24 cellular contexts compared by ENCODE assay signal in genomic region chr15:70530035-70530499, GRCh38.
A peak's percentile ranks its signal among the peaks of the same experiment; 100 is the strongest.
DNase-seq lines count a peak whose midpoint lies in the region; ATAC-seq, FAIRE-seq and TF ChIP-seq lines count a peak whose summit lies in the region.
"Had no signal": no experiment of that assay in that cellular context is flagged by ENCODE, and none has a peak within 500 bp of the region (broad histone marks: within the 10 kb centered on the region; RNA-seq: fewer than 3 reads in every experiment).

No MANE protein-coding gene starts in this region.

- H4K20me1 ChIP-seq in neural progenitor cell (ENCODE audit: low read depth) = no peaks in the 10 kb centered on the region

- H3K27me3 ChIP-seq in neural progenitor cell = no peaks in the 10 kb centered on the region

- H3K9ac ChIP-seq in neural progenitor cell = no peak overlapping the region

- no peaks in the 10 kb centered on the region for H3F3A ChIP-seq in neural progenitor cell (ENCODE audit: low read depth)

- peak overlapping the region; percentile 1 for H3K27ac Mint-ChIP-seq in activated T-cell treated with anti-CD3 and anti-CD28 coated beads, Interleukin-2, amount 50 U/mL, for 24 hours
- no peak overlapping the region for H3K27ac Mint-ChIP-seq in activated T-cell treated with anti-CD3 and anti-CD28 coated beads, Interleukin-2, amount 50 U/mL, for 72 hours
- H3K27ac Mint-ChIP-seq in endothelial cell (ENCODE audit: unreplicated experiment) (no peak overlapping the region), neural progenitor cell (peak overlapping the region; percentile 28)

- FAIRE-seq in HTR-8/SVneo (lab: Jason Lieb, UNC) = peak; percentile 90
- FAIRE-seq: colon, endometrium, small intestine had no signal

- peaks cover 2% of the 10 kb centered on the region for H3K9me3 Mint-ChIP-seq in activated T-cell treated with anti-CD3 and anti-CD28 coated beads, Interleukin-2, amount 50 U/mL, for 24 hours
- H3K9me3 Mint-ChIP-seq in activated T-cell treated with anti-CD3 and anti-CD28 coated beads, Interleukin-2, amount 50 U/mL, for 72 hours = no peaks in the 10 kb centered on the region
- H3K9me3 Mint-ChIP-seq in endothelial cell (ENCODE audit: unreplicated experiment) (no peaks in the 10 kb centered on the region), neural progenitor cell (no peaks in the 10 kb centered on the region)

- H3K79me2 ChIP-seq in neural progenitor cell (ENCODE audit: low read depth) = no peaks in the 10 kb centered on the region

- no peak overlapping the region for H3K27ac ChIP-seq in neural progenitor cell
- H3K27ac ChIP-seq: HL-60, SK-N-MC had no signal

- no peak overlapping the region for H2AFZ ChIP-seq in neural progenitor cell (replicated peaks)

- no peak for ATAC-seq in activated T-cell treated with anti-CD3 and anti-CD28 coated beads, Interleukin-2, amount 50 U/mL, for 72 hours (replicated peaks in 1 of 2)
- no peak for ATAC-seq in HG03025 (IDR thresholded peaks at IDR 0.05; ENCODE audit: low FRiP score, unreplicated experiment)
- ATAC-seq: Panc1 had no signal

- H3K36me3 ChIP-seq in neural progenitor cell = no peaks in the 10 kb centered on the region
- H3K36me3 ChIP-seq: HAP-1 had no signal

- H3K36me3 Mint-ChIP-seq in activated T-cell treated with anti-CD3 and anti-CD28 coated beads, Interleukin-2, amount 50 U/mL, for 24 hours (ENCODE audit: low read depth) = no peaks in the 10 kb centered on the region
- H3K36me3 Mint-ChIP-seq in activated T-cell treated with anti-CD3 and anti-CD28 coated beads, Interleukin-2, amount 50 U/mL, for 72 hours (ENCODE audit: insufficient read depth in 2 of 2) = peaks cover 0 to 1% of the 10 kb centered on the region in 2 donors
- H3K36me3 Mint-ChIP-seq in endothelial cell (ENCODE audit: low read depth, unreplicated experiment) = peaks cover 4% of the 10 kb centered on the region
- H3K36me3 Mint-ChIP-seq in neural progenitor cell = no peaks in the 10 kb centered on the region

- no peaks in the 10 kb centered on the region for H3K27me3 Mint-ChIP-seq in activated T-cell treated with anti-CD3 and anti-CD28 coated beads, Interleukin-2, amount 50 U/mL, for 24 hours
- H3K27me3 Mint-ChIP-seq in activated T-cell treated with anti-CD3 and anti-CD28 coated beads, Interleukin-2, amount 50 U/mL, for 72 hours (ENCODE audit: low read depth) = no peaks in the 10 kb centered on the region
- peaks cover 11% of the 10 kb centered on the region for H3K27me3 Mint-ChIP-seq in endothelial cell (ENCODE audit: unreplicated experiment)
- H3K27me3 Mint-ChIP-seq in neural progenitor cell (ENCODE audit: insufficient read depth, low read depth) = peaks cover 6% of the 10 kb centered on the region

- H3K4me3 Mint-ChIP-seq in activated T-cell treated with anti-CD3 and anti-CD28 coated beads, Interleukin-2, amount 50 U/mL, for 24 hours = no peak overlapping the region
- H3K4me3 Mint-ChIP-seq in activated T-cell treated with anti-CD3 and anti-CD28 coated beads, Interleukin-2, amount 50 U/mL, for 72 hours = no peak overlapping the region
- H3K4me3 Mint-ChIP-seq in endothelial cell (ENCODE audit: unreplicated experiment) (peak overlapping the region; percentile 63), neural progenitor cell (no peak overlapping the region)

- DNase-seq in activated T-cell treated with anti-CD3 and anti-CD28 coated beads, Interleukin-2, amount 50 U/mL, for 24 hours = peak; percentile 26
- no peak for DNase-seq in activated T-cell treated with anti-CD3 and anti-CD28 coated beads, Interleukin-2, amount 50 U/mL, for 72 hours
- DNase-seq in HTR-8/SVneo (ENCODE audit: insufficient read length, low spot score) = no peak
- DNase-seq in endothelial cell (ENCODE audit: low spot score) = no peak
- DNase-seq in neural progenitor cell (ENCODE audit: low spot score) = no peak
- no peak for DNase-seq in effector CD8-positive, alpha-beta T cell (lab: John Stamatoyannopoulos, UW)
- no peak for DNase-seq in activated effector memory CD4-positive, alpha-beta T cell treated with anti-CD3 and anti-CD28 coated beads, Interleukin-2, amount 50 U/mL, for 16 hours
- DNase-seq: activated CD4-positive, CD25-positive, alpha-beta regulatory T cell treated with anti-CD3 and anti-CD28 coated beads, Interleukin-2, amount 50 U/mL, for 72 hours; activated CD8-positive, alpha-beta memory T cell treated with anti-CD3 and anti-CD28 coated beads, Interleukin-2, amount 50 U/mL, for 4 hours; DMS79; mammary epithelial cell; naive B cell; NCI-H1930; NCI-H226; small intestine; stimulated activated CD4-positive, alpha-beta T cell treated with anti-CD3 and anti-CD28 coated beads, Interleukin-4, amount 100 ng/mL, for 1 hour; T1000 had no signal

- no peak overlapping the region for H3K4me2 ChIP-seq in neural progenitor cell

- H3K4me1 ChIP-seq in neural progenitor cell = peaks cover 8% of the 10 kb centered on the region

- peaks cover 83% of the 10 kb centered on the region for H3K4me1 Mint-ChIP-seq in activated T-cell treated with anti-CD3 and anti-CD28 coated beads, Interleukin-2, amount 50 U/mL, for 24 hours (ENCODE audit: low read depth)
- peaks cover 68% of the 10 kb centered on the region for H3K4me1 Mint-ChIP-seq in activated T-cell treated with anti-CD3 and anti-CD28 coated beads, Interleukin-2, amount 50 U/mL, for 72 hours (ENCODE audit: low read depth)
- H3K4me1 Mint-ChIP-seq in endothelial cell (ENCODE audit: unreplicated experiment) (peaks cover 22% of the 10 kb centered on the region), neural progenitor cell (peaks cover 43% of the 10 kb centered on the region)

- no peak for TF ChIP-seq CTCF in endothelial cell (IDR thresholded peaks at IDR 0.05; ENCODE audit: unreplicated experiment)
- TF ChIP-seq CTCF in neural progenitor cell (IDR thresholded peaks at IDR 0.05) = no peak

- H3K9me3 ChIP-seq in neural progenitor cell (ENCODE audit: low read depth) = no peaks in the 10 kb centered on the region

- no peak overlapping the region for H3K4me3 ChIP-seq in neural progenitor cell
- H3K4me3 ChIP-seq: HAP-1, SK-N-MC had no signal

Comparison
In these comparisons a context has a peak if more than half of its experiments do, and no peak if none do; other contexts are left out.
1. H3K27ac Mint-ChIP-seq: peak in activated T-cell treated with anti-CD3 and anti-CD28 coated beads, Interleukin-2, amount 50 U/mL, for 24 hours (single experiment) and neural progenitor cell (single experiment); none in activated T-cell treated with anti-CD3 and anti-CD28 coated beads, Interleukin-2, amount 50 U/mL, for 72 hours (single experiment) and endothelial cell (single experiment).